24 cellular contexts compared by ENCODE assay signal in the genomic region with DNA sequence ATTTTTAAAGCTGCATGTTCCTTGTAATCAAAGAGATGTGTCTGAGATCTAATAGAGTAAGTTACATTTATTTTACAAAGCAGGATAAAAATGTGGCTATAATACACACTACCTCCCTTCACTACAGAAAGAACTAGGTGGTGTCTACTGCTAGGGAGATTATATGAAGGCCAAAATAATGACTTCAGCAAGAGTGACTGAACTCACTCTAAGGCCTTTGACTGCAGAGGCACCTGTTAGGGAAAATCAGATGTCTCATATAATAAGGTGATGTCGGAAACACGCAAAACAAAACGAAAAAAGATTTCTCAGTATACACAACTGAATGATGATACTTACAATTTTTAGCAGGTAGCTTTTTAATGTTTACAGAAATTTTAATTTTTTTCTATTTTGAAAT.
"Had no signal": no experiment of that assay in that cellular context is flagged by ENCODE, and none has a peak within 500 bp of the region (broad histone marks: within the 10 kb centered on the region; RNA-seq: fewer than 3 reads in every experiment).

No MANE protein-coding gene starts in this region.

- ATAC-seq: activated CD4-positive, alpha-beta T cell treated with anti-CD3 and anti-CD28 coated beads for 36 hours; activated CD8-positive, alpha-beta memory T cell treated with anti-CD3 and anti-CD28 coated beads, Interleukin-2, amount 10 ng/mL, durations not matched to agents 7 days and 5 days; activated CD8-positive, alpha-beta T cell treated with anti-CD3 and anti-CD28 coated beads, Interleukin-2, amount 10 ng/mL, durations not matched to agents 7 days and 5 days; activated naive CD8-positive, alpha-beta T cell treated with anti-CD3 and anti-CD28 coated beads, Interleukin-2, amount 50 U/mL, for 24 hours; body of pancreas; esophagus mucosa had no signal

- H3K36me3 ChIP-seq: adrenal gland had no signal

- H3K4me3 ChIP-seq: adrenal gland, body of pancreas had no signal

- H3K27ac ChIP-seq: body of pancreas had no signal

- H3K9me3 ChIP-seq: adrenal gland, body of pancreas had no signal

- H3K27me3 ChIP-seq: adrenal gland, body of pancreas had no signal

- DNase-seq: activated CD4-positive, alpha-beta memory T cell treated with anti-CD3 and anti-CD28 coated beads for 36 hours; activated CD4-positive, alpha-beta T cell treated with anti-CD3 and anti-CD28 coated beads for 36 hours; activated CD4-positive, alpha-beta T cell treated with anti-CD3 and anti-CD28 coated beads, Interleukin-2, amount 10 ng/mL, durations not matched to agents 24 days and 14 days; activated CD4-positive, CD25-positive, alpha-beta regulatory T cell; activated CD4-positive, CD25-positive, alpha-beta regulatory T cell treated with anti-CD3 and anti-CD28 coated beads, Interleukin-2, amount 50 U/mL, for 72 hours; activated CD8-positive, alpha-beta memory T cell treated with anti-CD3 and anti-CD28 coated beads, Interleukin-2, amount 10 ng/mL, durations not matched to agents 7 days and 5 days; activated CD8-positive, alpha-beta memory T cell treated with anti-CD3 and anti-CD28 coated beads, Interleukin-2, amount 50 U/mL, for 4 hours; activated CD8-positive, alpha-beta T cell treated with anti-CD3 and anti-CD28 coated beads, Interleukin-2, amount 10 ng/mL, durations not matched to agents 7 days and 5 days; activated effector memory CD4-positive, alpha-beta T cell treated with anti-CD3 and anti-CD28 coated beads, Interleukin-2, amount 50 U/mL, for 16 hours; activated naive CD4-positive, alpha-beta T cell treated with anti-CD3 and anti-CD28 coated beads for 36 hours; activated naive CD8-positive, alpha-beta T cell treated with anti-CD3 and anti-CD28 coated beads for 36 hours; activated naive CD8-positive, alpha-beta T cell treated with anti-CD3 and anti-CD28 coated beads, Interleukin-2, amount 50 U/mL, for 24 hours; activated T-cell treated with anti-CD3 and anti-CD28 coated beads, Interleukin-2, amount 50 U/mL, for 1 hour; activated T-cell treated with anti-CD3 and anti-CD28 coated beads, Interleukin-2, amount 50 U/mL, for 48 hours; adrenal gland; amygdala; aorta; body of pancreas; caudate nucleus; cortex of kidney; effector CD8-positive, alpha-beta T cell; foreskin fibroblast; T-helper 2 cell had no signal
